Comparison of ENCODE assay signal across 19 cellular contexts in the genomic region with DNA sequence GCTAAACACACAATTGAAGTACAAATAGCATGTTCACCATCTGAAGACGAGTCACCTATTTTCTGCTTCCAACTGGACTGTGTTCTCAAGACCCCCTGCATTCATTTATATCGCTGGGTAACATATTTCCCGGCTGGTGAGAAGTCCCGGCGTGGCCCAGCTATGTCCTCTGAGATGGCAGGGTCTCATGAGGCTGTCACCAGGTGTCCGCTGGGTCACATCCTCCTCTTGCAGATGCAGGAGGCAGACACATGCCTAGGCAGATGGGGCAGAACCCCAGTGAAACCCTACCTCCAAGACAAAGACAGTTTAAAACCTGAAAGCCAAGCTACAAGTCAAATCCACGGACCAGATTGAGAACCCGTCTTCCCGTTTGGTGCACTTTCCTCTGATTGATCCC. TPM values are rescaled to one million over a fixed set of nuclear protein-coding genes. Genes with fewer than 3 reads are reported as not detected.
DNase-seq lines count a peak whose midpoint lies in the region; ATAC-seq and TF ChIP-seq lines count a peak whose summit lies in the region.
"Had no signal": no experiment of that assay in that cellular context is flagged by ENCODE, and none has a peak within 500 bp of the region (broad histone marks: within the 10 kb centered on the region; RNA-seq: fewer than 3 reads in every experiment).

No MANE protein-coding gene starts in this region.

- H3K9me3 ChIP-seq in neural progenitor cell (ENCODE audit: low read depth) (no peaks in the 10 kb centered on the region), ovary (no peaks in the 10 kb centered on the region), esophagus muscularis mucosa (no peaks in the 10 kb centered on the region)
- H3K9me3 ChIP-seq: Caco-2 had no signal

- ATAC-seq in stimulated activated effector memory CD8-positive, alpha-beta T cell treated with anti-CD3 and anti-CD28 coated beads, Interleukin-12 subunit alpha, Interleukin-12 subunit beta, amount 100 ng/mL, for 72 hours = no peak
- ATAC-seq: CD8-positive, alpha-beta T cell had no signal

- H3K4me2 ChIP-seq in neural progenitor cell = no peak overlapping the region
- H3K4me2 ChIP-seq: BLaER1 had no signal

- H4K20me1 ChIP-seq in neural progenitor cell (ENCODE audit: low read depth) = no peaks in the 10 kb centered on the region
- H4K20me1 ChIP-seq: BLaER1 had no signal

- TF ChIP-seq POLR2A in ovary (IDR thresholded peaks at IDR 0.05) (no peak), esophagus muscularis mucosa (IDR thresholded peaks at IDR 0.05; ENCODE audit: low read depth) (no peak)

- no peaks in the 10 kb centered on the region for H3K4me1 Mint-ChIP-seq in neural progenitor cell
- peaks cover 24% of the 10 kb centered on the region for H3K4me1 Mint-ChIP-seq in stimulated activated effector memory CD8-positive, alpha-beta T cell treated with anti-CD3 and anti-CD28 coated beads, Interleukin-12 subunit alpha, Interleukin-12 subunit beta, amount 100 ng/mL, for 72 hours

- peaks cover 2% of the 10 kb centered on the region for H3K27me3 Mint-ChIP-seq in neural progenitor cell (ENCODE audit: insufficient read depth, low read depth)
- H3K27me3 Mint-ChIP-seq: CD4-positive, CD25-positive, alpha-beta regulatory T cell had no signal

- H3K27ac ChIP-seq in neural progenitor cell = no peak overlapping the region
- no peak overlapping the region for H3K27ac ChIP-seq in ovary
- no peak overlapping the region for H3K27ac ChIP-seq in esophagus muscularis mucosa (replicated peaks in 1 of 4)
- H3K27ac ChIP-seq: 22Rv1, BLaER1, C4-2B had no signal

- H3K9me3 Mint-ChIP-seq in neural progenitor cell = peaks cover 2% of the 10 kb centered on the region
- H3K9me3 Mint-ChIP-seq in stimulated activated effector memory CD8-positive, alpha-beta T cell treated with anti-CD3 and anti-CD28 coated beads, Interleukin-12 subunit alpha, Interleukin-12 subunit beta, amount 100 ng/mL, for 72 hours = no peaks in the 10 kb centered on the region
- H3K9me3 Mint-ChIP-seq: CD8-positive, alpha-beta T cell had no signal

- intact Hi-C loops in ovary (cut with DNase I) (loop anchor here in 2 of 4 donors (10.0 kb wide), 2 partner anchors 65 to 335 kb away; no protein-coding TSS in a partner anchor), esophagus muscularis mucosa (cut with DNase I) (loop anchor here (2.0 to 10.0 kb wide), 2 partner anchors 31 to 135 kb away; a partner anchor contains a TSS)

- H3K79me2 ChIP-seq in neural progenitor cell (ENCODE audit: low read depth) = no peaks in the 10 kb centered on the region

- 88 to 95% (median 93%) methylated on average over 9 of the region's 9 CpGs for WGBS in ovary, 3 donors
- 86% methylated on average over 9 of the region's 9 CpGs for WGBS in esophagus muscularis mucosa

- H2AFZ ChIP-seq in neural progenitor cell (replicated peaks) = no peak overlapping the region

- H3K4me3 ChIP-seq in neural progenitor cell = no peak overlapping the region
- H3K4me3 ChIP-seq in ovary = no peak overlapping the region
- H3K4me3 ChIP-seq in esophagus muscularis mucosa = no peak overlapping the region
- H3K4me3 ChIP-seq: BLaER1, HAP-1 had no signal

- no peak overlapping the region for H3K9ac ChIP-seq in neural progenitor cell
- H3K9ac ChIP-seq: BLaER1 had no signal

- no peak for TF ChIP-seq CTCF in neural progenitor cell (IDR thresholded peaks at IDR 0.05)
- no peak for TF ChIP-seq CTCF in ovary (IDR thresholded peaks at IDR 0.05)
- no peak for TF ChIP-seq CTCF in esophagus muscularis mucosa (IDR thresholded peaks at IDR 0.05)

- H3K4me1 ChIP-seq in neural progenitor cell = no peaks in the 10 kb centered on the region
- H3K4me1 ChIP-seq in ovary (ENCODE audit: insufficient read depth) = peaks cover 2% of the 10 kb centered on the region
- peaks cover 0 to 19% (median 17%) of the 10 kb centered on the region in 4 donors for H3K4me1 ChIP-seq in esophagus muscularis mucosa
- H3K4me1 ChIP-seq: Caco-2, HAP-1 had no signal

- H3K36me3 ChIP-seq in neural progenitor cell (no peaks in the 10 kb centered on the region), ovary (no peaks in the 10 kb centered on the region), esophagus muscularis mucosa (no peaks in the 10 kb centered on the region)
- H3K36me3 ChIP-seq: BLaER1, HAP-1 had no signal

- no peaks in the 10 kb centered on the region for H3F3A ChIP-seq in neural progenitor cell (ENCODE audit: low read depth)

- no peak for TF ChIP-seq EP300 in ovary (IDR thresholded peaks at IDR 0.05)
- no peak for TF ChIP-seq EP300 in esophagus muscularis mucosa (IDR thresholded peaks at IDR 0.05)

- peak overlapping the region; percentile 42 for H3K27ac Mint-ChIP-seq in neural progenitor cell
- H3K27ac Mint-ChIP-seq in stimulated activated effector memory CD8-positive, alpha-beta T cell treated with anti-CD3 and anti-CD28 coated beads, Interleukin-12 subunit alpha, Interleukin-12 subunit beta, amount 100 ng/mL, for 72 hours = peak overlapping the region; percentile 32
- H3K27ac Mint-ChIP-seq: B cell; CD4-positive, CD25-positive, alpha-beta regulatory T cell; CD8-positive, alpha-beta T cell; HFFc6 had no signal

- H3K4me3 Mint-ChIP-seq in neural progenitor cell = no peak overlapping the region
- no peak overlapping the region for H3K4me3 Mint-ChIP-seq in stimulated activated effector memory CD8-positive, alpha-beta T cell treated with anti-CD3 and anti-CD28 coated beads, Interleukin-12 subunit alpha, Interleukin-12 subunit beta, amount 100 ng/mL, for 72 hours
- H3K4me3 Mint-ChIP-seq: B cell; CD4-positive, CD25-positive, alpha-beta regulatory T cell; CD8-positive, alpha-beta T cell; HFFc6 had no signal

- H3K27me3 ChIP-seq in neural progenitor cell (no peaks in the 10 kb centered on the region), ovary (no peaks in the 10 kb centered on the region), esophagus muscularis mucosa (no peaks in the 10 kb centered on the region)
- H3K27me3 ChIP-seq: BLaER1 had no signal

- DNase-seq in activated effector memory CD4-positive, alpha-beta T cell treated with anti-CD3 and anti-CD28 coated beads, Interleukin-2, amount 50 U/mL, for 16 hours = peak; percentile 27
- DNase-seq in activated effector memory CD4-positive, alpha-beta T cell treated with Interleukin-2 at 50 U/mL for 16 hours = no peak
- DNase-seq in neural progenitor cell (ENCODE audit: low spot score) = no peak
- DNase-seq in stimulated activated effector memory CD8-positive, alpha-beta T cell treated with anti-CD3 and anti-CD28 coated beads, Interleukin-12 subunit alpha, Interleukin-12 subunit beta, amount 100 ng/mL, for 72 hours (ENCODE audit: low spot score in 2 of 2) = no peak
- DNase-seq in cerebellar nuclear complex (lab: John Stamatoyannopoulos, UW) = no peak
- DNase-seq in ovary = no peak
- DNase-seq in esophagus muscularis mucosa (ENCODE audit: extremely low spot score) = no peak
- DNase-seq: Caco-2; CD4-positive, CD25-positive, alpha-beta regulatory T cell; CD8-positive, alpha-beta T cell; DMS153; DND-41; GOT3; HFFc6 had no signal

- no peaks in the 10 kb centered on the region for H3K36me3 Mint-ChIP-seq in neural progenitor cell
- H3K36me3 Mint-ChIP-seq in stimulated activated effector memory CD8-positive, alpha-beta T cell treated with anti-CD3 and anti-CD28 coated beads, Interleukin-12 subunit alpha, Interleukin-12 subunit beta, amount 100 ng/mL, for 72 hours = no peaks in the 10 kb centered on the region
- H3K36me3 Mint-ChIP-seq: CD4-positive, CD25-positive, alpha-beta regulatory T cell; CD8-positive, alpha-beta T cell had no signal

RNA-seq across cellular contexts. Expression of a gene that starts 36.8 kb away (rescaled TPM):
- total RNA-seq in neural progenitor cell (ENCODE audit: low replicate concordance) = 50.8 and 77.4 TPM in 2 replicates
- total RNA-seq in ovary = 10 to 100 TPM; 20.3 to 44.0 (median 23.8) TPM
- 10 to 100 TPM; 22.2 to 48.4 TPM for polyA plus RNA-seq in ovary
- total RNA-seq in esophagus muscularis mucosa = 100 to 1,000 TPM in 1 of 4 donors, 10 to 100 TPM in 3; 59.0 to 111 (median 78.5) TPM
